In genomic region chr21:36909423-36909822, GRCh38 we compare ENCODE assay signal across 16 cellular contexts. TPM values are rescaled to one million over a fixed set of nuclear protein-coding genes. Genes with fewer than 3 reads are reported as not detected.
DNase-seq lines count a peak whose midpoint lies in the region; ATAC-seq, FAIRE-seq and TF ChIP-seq lines count a peak whose summit lies in the region.
"Had no signal": no experiment of that assay in that cellular context is flagged by ENCODE, and none has a peak within 500 bp of the region (broad histone marks: within the 10 kb centered on the region; RNA-seq: fewer than 3 reads in every experiment).

No MANE protein-coding gene starts in this region.

- H3K79me2 ChIP-seq in HepG2 (ENCODE audit: insufficient read depth, low read length) = no peaks in the 10 kb centered on the region

- H3K36me3 ChIP-seq in HepG2 (replicated peaks in 1 of 2; ENCODE audit: control insufficient read depth in 1 of 2, insufficient read depth in 2 of 2, low read length in 2 of 2) (no peaks in the 10 kb centered on the region), right lobe of liver (no peaks in the 10 kb centered on the region)
- H3K36me3 ChIP-seq: gastroesophageal sphincter had no signal

- no peak overlapping the region for H3K4me2 ChIP-seq in HepG2 (ENCODE audit: low read depth, low read length)
- H3K4me2 ChIP-seq: BLaER1 had no signal

- no peaks in the 10 kb centered on the region for H4K20me1 ChIP-seq in HepG2 (ENCODE audit: insufficient read depth, low read length)
- H4K20me1 ChIP-seq: BLaER1 had no signal

- TF ChIP-seq CTCF in HepG2 (CRISPR knock-in tag; IDR thresholded peaks at IDR 0.05) (no peak), right lobe of liver (IDR thresholded peaks at IDR 0.05) (no peak), RWPE1 (conservative IDR thresholded peaks at IDR 0.05; ENCODE audit: low read depth) (no peak), GM10266 (IDR thresholded peaks at IDR 0.05; ENCODE audit: control insufficient read depth, insufficient read depth, low read depth, missing control alignments) (no peak), GM10248 (IDR thresholded peaks at IDR 0.05; ENCODE audit: control extremely low read depth, extremely low read depth, low read depth, missing control alignments) (no peak)

- FAIRE-seq in HepG2 (lab: Jason Lieb, UNC) = no peak

- H3K4me1 ChIP-seq in HepG2 (ENCODE audit: insufficient read depth, low read length) (peaks cover 12% of the 10 kb centered on the region), right lobe of liver (no peaks in the 10 kb centered on the region)
- H3K4me1 ChIP-seq: BLaER1, gastroesophageal sphincter had no signal

- H3K9ac ChIP-seq in HepG2 (ENCODE audit: insufficient read depth, low read depth, low read length) = no peak overlapping the region
- H3K9ac ChIP-seq: BLaER1 had no signal

- ATAC-seq in HepG2 (peak; percentile 35; the same call in 1 of the 3 replicates), right lobe of liver (no peak)
- ATAC-seq in stimulated activated effector memory CD8-positive, alpha-beta T cell treated with anti-CD3 and anti-CD28 coated beads, Interleukin-12 subunit alpha, Interleukin-12 subunit beta, amount 100 ng/mL, for 72 hours = peak; percentile 52
- ATAC-seq: body of pancreas, gastroesophageal sphincter had no signal

- H3K27me3 ChIP-seq in HepG2 (ENCODE audit: control insufficient read depth in 1 of 2, insufficient read depth in 2 of 2, low read length in 2 of 2) (no peaks in the 10 kb centered on the region), right lobe of liver (no peaks in the 10 kb centered on the region)
- H3K27me3 ChIP-seq: BLaER1, body of pancreas, gastroesophageal sphincter had no signal

- TF ChIP-seq POLR2A in HepG2 (IDR thresholded peaks at IDR 0.05; ENCODE audit: insufficient read depth in 1 of 2, low read depth in 2 of 2, low read length in 2 of 2) (no peak), right lobe of liver (IDR thresholded peaks at IDR 0.05) (no peak)

- no peak overlapping the region for H2AFZ ChIP-seq in HepG2 (ENCODE audit: low read length)

- POLR2A ChIA-PET in HepG2 (lab: Yijun Ruan, JAX) = no interaction called here
- POLR2A ChIA-PET in RWPE1 (lab: Yijun Ruan, JAX; ENCODE audit: low non-redundant PET) = no interaction called here
- POLR2A ChIA-PET in GM10248 (lab: Yijun Ruan, JAX) = no interaction called here

- no TSS peak for BruUV-seq in HepG2 (replicated peaks; lab: Mats Ljungman, UMichigan)

- H3K9me3 Mint-ChIP-seq in stimulated activated effector memory CD8-positive, alpha-beta T cell treated with anti-CD3 and anti-CD28 coated beads, Interleukin-12 subunit alpha, Interleukin-12 subunit beta, amount 100 ng/mL, for 72 hours = no peaks in the 10 kb centered on the region
- H3K9me3 Mint-ChIP-seq: H9 had no signal

- H3K36me3 Mint-ChIP-seq in stimulated activated effector memory CD8-positive, alpha-beta T cell treated with anti-CD3 and anti-CD28 coated beads, Interleukin-12 subunit alpha, Interleukin-12 subunit beta, amount 100 ng/mL, for 72 hours = peaks cover 16% of the 10 kb centered on the region

- TF ChIP-seq EP300 in HepG2 (IDR thresholded peaks at IDR 0.05; ENCODE audit: low read depth in 2 of 2, low read length in 2 of 2) (no peak), HepG2 (CRISPR knock-in tag; IDR thresholded peaks at IDR 0.05; ENCODE audit: borderline replicate concordance) (no peak)

- H3K27ac ChIP-seq in HepG2 (ENCODE audit: extremely low read length, insufficient read depth, low read length) (peak overlapping the region; percentile 24), right lobe of liver (no peak overlapping the region), RWPE1 (peak overlapping the region; percentile 93), epithelial cell of prostate (peak overlapping the region; percentile 90)
- H3K27ac ChIP-seq: BLaER1, body of pancreas, gastroesophageal sphincter had no signal

- CTCF ChIA-PET in HepG2 (lab: Yijun Ruan, JAX; ENCODE audit: low intra/inter-chr PET ratio, low total read pairs) = no interaction called here
- CTCF ChIA-PET in RWPE1 (lab: Yijun Ruan, JAX) = no interaction called here
- CTCF ChIA-PET in GM10248 (lab: Yijun Ruan, JAX) = no interaction called here

- 67% methylated on average over 4 of the region's 5 CpGs for WGBS in HepG2 (ENCODE audit: low lambda C conversion rate)
- 62% methylated on average over 5 of the region's 5 CpGs for WGBS in right lobe of liver (ENCODE audit: insufficient coverage, low coverage, low lambda C conversion rate, missing lambda C conversion rate)

- no peak for DNase-seq in HepG2 (ENCODE audit: low spot score)
- no peak for DNase-seq in right lobe of liver
- no peak for DNase-seq in RWPE1 (ENCODE audit: low spot score)
- no peak for DNase-seq in epithelial cell of prostate (ENCODE audit: low read depth, low spot score)
- DNase-seq in stimulated activated effector memory CD8-positive, alpha-beta T cell treated with anti-CD3 and anti-CD28 coated beads, Interleukin-12 subunit alpha, Interleukin-12 subunit beta, amount 100 ng/mL, for 72 hours (ENCODE audit: low spot score in 2 of 2) = no peak
- DNase-seq in T-helper 9 cell = no peak
- DNase-seq in GM10266 (ENCODE audit: extremely low spot score) = no peak
- no peak for DNase-seq in GM10248 (ENCODE audit: extremely low spot score)
- DNase-seq: body of pancreas; effector CD4-positive, alpha-beta T cell; H9; Karpas-422; NCI-H1417 treated with DMSO at 0.1 percent for 48 hours; OCI-M1 had no signal

- no peaks in the 10 kb centered on the region for H3K9me3 ChIP-seq in HepG2 (ENCODE audit: low read length)
- no peaks in the 10 kb centered on the region for H3K9me3 ChIP-seq in right lobe of liver
- H3K9me3 ChIP-seq: BLaER1, body of pancreas, gastroesophageal sphincter had no signal

- TF ChIP-seq RAD21 in HepG2 (CRISPR knock-in tag; IDR thresholded peaks at IDR 0.05) = no peak

- H3K4me3 ChIP-seq in HepG2 (replicated peaks in 1 of 3; ENCODE audit: insufficient read depth in 1 of 3, low read depth in 2 of 3, low read length in 3 of 3) (no peak overlapping the region), right lobe of liver (no peak overlapping the region)
- H3K4me3 ChIP-seq: BLaER1, body of pancreas, gastroesophageal sphincter had no signal

- peak overlapping the region; percentile 38 for H3K4me3 Mint-ChIP-seq in stimulated activated effector memory CD8-positive, alpha-beta T cell treated with anti-CD3 and anti-CD28 coated beads, Interleukin-12 subunit alpha, Interleukin-12 subunit beta, amount 100 ng/mL, for 72 hours
- H3K4me3 Mint-ChIP-seq: H9 had no signal

- in situ Hi-C loops in HepG2 (cut with HindIII; ENCODE audit: extremely low pct_ligation_motif_present, low pct_unique_long_range_greater_than_20kb) = no loop called here

- peak overlapping the region; percentile 99 for H3K27ac Mint-ChIP-seq in stimulated activated effector memory CD8-positive, alpha-beta T cell treated with anti-CD3 and anti-CD28 coated beads, Interleukin-12 subunit alpha, Interleukin-12 subunit beta, amount 100 ng/mL, for 72 hours

- intact Hi-C loops in HepG2 (cut with micrococcal nuclease; ENCODE audit: unreplicated experiment) = no loop called here
- intact Hi-C loops in right lobe of liver (cut with DNase I) = no loop called here

- peaks cover 37% of the 10 kb centered on the region for H3K4me1 Mint-ChIP-seq in stimulated activated effector memory CD8-positive, alpha-beta T cell treated with anti-CD3 and anti-CD28 coated beads, Interleukin-12 subunit alpha, Interleukin-12 subunit beta, amount 100 ng/mL, for 72 hours

TF ChIP-seq in HepG2, 621 proteins besides CTCF, POLR2A, EP300 and RAD21 (continues in another document):
- TF ChIP-seq NAIF1 (CRISPR knock-in tag; IDR thresholded peaks at IDR 0.05; ENCODE audit: borderline replicate concordance) = no peak
- no peak for TF ChIP-seq IRF2 (CRISPR knock-in tag; IDR thresholded peaks at IDR 0.05)
- TF ChIP-seq KAT8 (CRISPR knock-in tag; IDR thresholded peaks at IDR 0.05) = no peak
- TF ChIP-seq ZNF180 (CRISPR knock-in tag; IDR thresholded peaks at IDR 0.05; ENCODE audit: borderline replicate concordance, low read depth) = no peak
- no peak for TF ChIP-seq SRF (IDR thresholded peaks at IDR 0.05; ENCODE audit: low read depth, low read length)
- no peak for TF ChIP-seq ZBTB8A (CRISPR knock-in tag; IDR thresholded peaks at IDR 0.05; ENCODE audit: borderline replicate concordance, low read depth)
- no peak for TF ChIP-seq RARA (CRISPR knock-in tag; IDR thresholded peaks at IDR 0.05)
- TF ChIP-seq SP5 (CRISPR knock-in tag; IDR thresholded peaks at IDR 0.05; ENCODE audit: borderline replicate concordance, low read depth) = no peak
- no peak for TF ChIP-seq SMAD1 (CRISPR knock-in tag; IDR thresholded peaks at IDR 0.05; ENCODE audit: borderline replicate concordance, low read depth)
- TF ChIP-seq ATAD3A (CRISPR knock-in tag; IDR thresholded peaks at IDR 0.05) = no peak
- no peak for TF ChIP-seq HNRNPH1 (optimal IDR thresholded peaks at IDR 0.05; ENCODE audit: low read depth, low read length)
- no peak for TF ChIP-seq ZKSCAN1 (IDR thresholded peaks at IDR 0.05; ENCODE audit: low read length)
- no peak for TF ChIP-seq CHD2 (IDR thresholded peaks at IDR 0.05; ENCODE audit: low read depth, low read length)
- TF ChIP-seq SMAD9 (CRISPR knock-in tag; IDR thresholded peaks at IDR 0.05) = no peak

RNA-seq across cellular contexts. Expression of gene HLCS, which starts 57.0 kb away (rescaled TPM):
- total RNA-seq in HepG2 (2016; rRNA removed; fragmentation: Illumina TruSeq; extraction: Trizol) (11.7 and 12.3 TPM in 2 replicates), right lobe of liver (10 to 100 TPM; 12.6 to 19.1 (median 16.0) TPM)
- total RNA-seq in HepG2 (2016; cell fraction: cytosol; rRNA removed; fragmentation: Illumina TruSeq; extraction: Trizol; ENCODE audit: low read depth) = 1.5 and 2.2 TPM in 2 replicates
- total RNA-seq in HepG2 (2016; cell fraction: insoluble cytoplasmic fraction; rRNA removed; fragmentation: Illumina TruSeq; extraction: Trizol) = 10.3 and 11.9 TPM in 2 replicates
- 4.5 and 4.8 TPM in 2 replicates for total RNA-seq in HepG2 (2016; cell fraction: membrane; rRNA removed; fragmentation: Illumina TruSeq; extraction: Trizol)
- 14.0 and 14.6 TPM in 2 replicates for total RNA-seq in HepG2 (2016; cell fraction: nucleus; rRNA removed; fragmentation: Illumina TruSeq; extraction: Trizol)
- polyA plus RNA-seq in HepG2 (2011; rRNA removed) = 7.9 and 8.5 TPM in 2 replicates
- 6.1 and 8.3 TPM in 2 replicates for polyA plus RNA-seq in HepG2 (2011; cell fraction: cytosol; rRNA removed)
- 12.9 and 14.6 TPM in 2 replicates for polyA plus RNA-seq in HepG2 (2011; cell fraction: nucleus; rRNA removed)
- polyA plus RNA-seq in HepG2 (2012) = 6.0 and 7.1 TPM in 2 replicates
- polyA plus RNA-seq in HepG2 (2016; cell fraction: cytosol; fragmentation: Illumina TruSeq; extraction: Trizol; ENCODE audit: low read depth) = 0.45 and 0.71 TPM in 2 replicates
- 6.7 and 7.3 TPM in 2 replicates for polyA plus RNA-seq in HepG2 (2016; cell fraction: insoluble cytoplasmic fraction; fragmentation: Illumina TruSeq; extraction: Trizol; ENCODE audit: low read depth)
- 1.6 and 1.7 TPM in 2 replicates for polyA plus RNA-seq in HepG2 (2016; cell fraction: membrane; fragmentation: Illumina TruSeq; extraction: Trizol; ENCODE audit: low read depth)
- 8.3 and 8.6 TPM in 2 replicates for polyA plus RNA-seq in HepG2 (2016; cell fraction: nucleus; fragmentation: Illumina TruSeq; extraction: Trizol; ENCODE audit: insufficient read depth, low read depth)
- 14.5 and 27.4 TPM in 2 replicates for polyA minus RNA-seq in HepG2 (2011; rRNA and poly(A)+ RNA removed; ENCODE audit: low replicate concordance)
- 9.3 and 9.7 TPM in 2 replicates for polyA minus RNA-seq in HepG2 (2011; cell fraction: cytosol; rRNA and poly(A)+ RNA removed)
- 32.3 and 32.4 TPM in 2 replicates for polyA minus RNA-seq in HepG2 (2011; cell fraction: nucleus; rRNA and poly(A)+ RNA removed)

Comparison
In these comparisons a context has a peak if more than half of its experiments do, and no peak if none do; other contexts are left out.
1. ATAC-seq: peak in HepG2 (single experiment) and stimulated activated effector memory CD8-positive, alpha-beta T cell treated with anti-CD3 and anti-CD28 coated beads, Interleukin-12 subunit alpha, Interleukin-12 subunit beta, amount 100 ng/mL, for 72 hours (single experiment); none in right lobe of liver (0 of 4).
2. H3K27ac ChIP-seq: peak in HepG2 (single experiment), RWPE1 (single experiment) and epithelial cell of prostate (single experiment); none in right lobe of liver (0 of 3).